Comparison of ENCODE assay signal across 17 cellular contexts in genomic region chr18:13558790-13559189, GRCh38.
"Had no signal": no experiment of that assay in that cellular context is flagged by ENCODE, and none has a peak within 500 bp of the region (broad histone marks: within the 10 kb centered on the region; RNA-seq: fewer than 3 reads in every experiment).

No MANE protein-coding gene starts in this region.

- H3K27me3 ChIP-seq: cardiac muscle cell, testis had no signal

- H3K36me3 Mint-ChIP-seq: activated naive CD4-positive, alpha-beta T cell treated with anti-CD3 and anti-CD28 coated beads, Interleukin-2, amount 50 U/mL, for 72 hours; memory B cell; type B pancreatic cell had no signal

- H3K27ac ChIP-seq: cardiac muscle cell, prostate gland, testis had no signal

- H3K27me3 Mint-ChIP-seq: activated B cell treated with CpG ODN at 0.5 μM for 24 hours; activated CD4-positive, alpha-beta T cell treated with anti-CD3 and anti-CD28 coated beads, Interleukin-2, amount 10 ng/mL, durations not matched to agents 24 days and 14 days; activated CD8-positive, alpha-beta T cell treated with anti-CD3 and anti-CD28 coated beads for 36 hours; memory B cell; stimulated activated naive CD8-positive, alpha-beta T cell treated with anti-CD3 and anti-CD28 coated beads, Interleukin-15, Interleukin-2, amounts not matched to agents 100 ng/mL and 50 ng/mL, for 24 hours had no signal

- FAIRE-seq: frontal cortex, TTC549 had no signal

- H3K4me3 ChIP-seq: cardiac muscle cell, prostate gland, testis had no signal

- H3K4me1 ChIP-seq: prostate gland, testis had no signal

- DNase-seq: activated gamma-delta T cell treated with Interleukin-2 at 50 U/mL for 16 hours, amniotic stem cell had no signal

- H3K36me3 ChIP-seq: cardiac muscle cell, prostate gland had no signal

- H3K4me1 Mint-ChIP-seq: neural crest cell had no signal

- H3K27ac Mint-ChIP-seq: activated naive CD4-positive, alpha-beta T cell treated with anti-CD3 and anti-CD28 coated beads, Interleukin-2, amount 50 U/mL, for 72 hours; T-helper 2 cell treated with Interferon-gamma antibody and Interleukin-4, amounts not matched to agents 5 μg/mL and 100 μg/mL, for 36 hours; type B pancreatic cell had no signal

- H3K4me3 Mint-ChIP-seq: activated CD4-positive, alpha-beta T cell treated with anti-CD3 and anti-CD28 coated beads, Interleukin-2, amount 10 ng/mL, durations not matched to agents 24 days and 14 days; activated CD8-positive, alpha-beta T cell treated with anti-CD3 and anti-CD28 coated beads for 36 hours; activated T-helper 1 cell treated with anti-CD3 and anti-CD28 coated beads, Interleukin-12 subunit alpha, Interleukin-12 subunit beta, Interleukin-2, Interleukin-4 antibody, amounts not matched to agents 30 ng/mL and 10 ng/mL and 1 ng/mL, durations not matched to agents 14 hours and 24 hours and 36 hours; neural crest cell; stimulated activated naive CD8-positive, alpha-beta T cell treated with anti-CD3 and anti-CD28 coated beads, Interleukin-15, Interleukin-2, amounts not matched to agents 100 ng/mL and 50 ng/mL, for 24 hours; T-helper 2 cell treated with Interferon-gamma antibody and Interleukin-4, amounts not matched to agents 5 μg/mL and 100 μg/mL, for 36 hours; type B pancreatic cell had no signal

- H3K9me3 Mint-ChIP-seq: activated B cell treated with CpG ODN at 0.5 μM for 24 hours; activated CD8-positive, alpha-beta T cell treated with anti-CD3 and anti-CD28 coated beads for 36 hours; activated naive CD4-positive, alpha-beta T cell treated with anti-CD3 and anti-CD28 coated beads, Interleukin-2, amount 50 U/mL, for 72 hours; activated T-helper 1 cell treated with anti-CD3 and anti-CD28 coated beads, Interleukin-12 subunit alpha, Interleukin-12 subunit beta, Interleukin-2, Interleukin-4 antibody, amounts not matched to agents 30 ng/mL and 10 ng/mL and 1 ng/mL, durations not matched to agents 14 hours and 24 hours and 36 hours; memory B cell; neural crest cell; stimulated activated naive CD8-positive, alpha-beta T cell treated with anti-CD3 and anti-CD28 coated beads, Interleukin-15, Interleukin-2, amounts not matched to agents 100 ng/mL and 50 ng/mL, for 24 hours; T-helper 2 cell treated with Interferon-gamma antibody and Interleukin-4, amounts not matched to agents 5 μg/mL and 100 μg/mL, for 36 hours; type B pancreatic cell had no signal

- H3K9me3 ChIP-seq: prostate gland, testis had no signal
